In genomic region chr16:67429799-67430503, GRCh38 we compare ENCODE assay signal across 8 cellular contexts. TPM values are rescaled to one million over a fixed set of nuclear protein-coding genes. Genes with fewer than 3 reads are reported as not detected.
DNase-seq lines count a peak whose midpoint lies in the region; ATAC-seq, FAIRE-seq and TF ChIP-seq lines count a peak whose summit lies in the region.

No MANE protein-coding gene starts in this region.

- no peak for FAIRE-seq in small intestine (lab: Jason Lieb, UNC)

- peaks cover 17% of the 10 kb centered on the region for H3K23me2 ChIP-seq in H9 (ENCODE audit: insufficient read length, low read depth, low read length, poor library complexity, severe bottlenecking)

- no peak overlapping the region for H4K91ac ChIP-seq in H9 (ENCODE audit: insufficient read length, low read depth, low read length)

- no peak overlapping the region for H3T11ph ChIP-seq in H9 (ENCODE audit: low read length)

- no peaks in the 10 kb centered on the region for H3K9me3 Mint-ChIP-seq in H9
- no peaks in the 10 kb centered on the region for H3K9me3 Mint-ChIP-seq in activated B cell treated with CpG ODN at 0.5 μM for 24 hours

- peak overlapping the region; percentile 67 for H3K4me2 ChIP-seq in H9 (ENCODE audit: insufficient read depth, insufficient read length, low read length)

- no peak overlapping the region for H4K5ac ChIP-seq in H9 (ENCODE audit: insufficient read length, low read depth, low read length)

- no peak overlapping the region for H2BK5ac ChIP-seq in H9 (ENCODE audit: insufficient read length, low read length)

- H3K36me3 ChIP-seq in iPS-18a (ENCODE audit: control insufficient read depth, low read depth, low read length) (no peaks in the 10 kb centered on the region), small intestine (ENCODE audit: control insufficient read depth in 2 of 2, insufficient read depth in 2 of 2, low read length in 2 of 2) (no peaks in the 10 kb centered on the region)

- H3K4me1 ChIP-seq in H9 (ENCODE audit: insufficient read depth, low read length) (peaks cover 17% of the 10 kb centered on the region; the same call in 1 of the 2 replicates), iPS-18a (ENCODE audit: control insufficient read depth, low read depth, low read length) (peaks cover 36% of the 10 kb centered on the region), small intestine (ENCODE audit: control insufficient read depth in 2 of 2, insufficient read depth in 1 of 2, low read depth in 1 of 2, low read length in 1 of 2) (peaks cover 0 to 4% of the 10 kb centered on the region in 2 donors)

- no peak overlapping the region for H3K27ac ChIP-seq in H9 (ENCODE audit: insufficient read length, low read depth, low read length)
- no peak overlapping the region for H3K27ac ChIP-seq in iPS-18a (ENCODE audit: low read length)
- H3K27ac ChIP-seq in small intestine (ENCODE audit: low read depth in 1 of 2, low read length in 1 of 2), result peak overlapping the region; percentile 95 to 97

- WGBS in H9 (ENCODE audit: extremely low coverage, insufficient read length, low lambda C conversion rate), result no CpG with 5 or more reads among the region's 13 CpGs
- 5 to 34% (median 19%) methylated on average over 12 to 13 of the region's 13 CpGs for WGBS in small intestine, 3 donors

- no peak overlapping the region for H4K8ac ChIP-seq in H9 (replicated peaks; ENCODE audit: insufficient read length, low read depth, low read length)

- H2BK15ac ChIP-seq in H9 (ENCODE audit: low read depth, low read length), result no peak overlapping the region

- no peak overlapping the region for H3K4ac ChIP-seq in H9 (ENCODE audit: low read depth, low read length)

- H3K9me3 ChIP-seq in H9 (ENCODE audit: control insufficient read depth, low read depth, low read length) (no peaks in the 10 kb centered on the region), iPS-18a (ENCODE audit: control insufficient read depth, low read depth, low read length) (no peaks in the 10 kb centered on the region), small intestine (ENCODE audit: control insufficient read depth, low read depth) (no peaks in the 10 kb centered on the region)

- H3K79me2 ChIP-seq in H9 (ENCODE audit: insufficient read depth, low read length), result no peaks in the 10 kb centered on the region; the same call in 1 of the 2 replicates

- no peak overlapping the region for H2BK120ac ChIP-seq in H9 (ENCODE audit: low read depth, low read length, poor library complexity, severe bottlenecking)

- no peak overlapping the region for H2AFZ ChIP-seq in H9 (ENCODE audit: low read length)

- H3K23ac ChIP-seq in H9 (ENCODE audit: insufficient read length, low read depth, low read length), result no peak overlapping the region

- H3K36me3 Mint-ChIP-seq in H9 (ENCODE audit: insufficient read depth in 1 of 3, low read depth in 3 of 3) (peaks cover 0 to 3% (median 0%) of the 10 kb centered on the region in 3 experiments; a peak in 2 of 7 replicates), activated B cell treated with CpG ODN at 0.5 μM for 24 hours (ENCODE audit: low read depth) (no peaks in the 10 kb centered on the region)

- H3K27me3 Mint-ChIP-seq in H9 (ENCODE audit: low read depth) (peaks cover 16% of the 10 kb centered on the region), activated B cell treated with CpG ODN at 0.5 μM for 24 hours (peaks cover 31% of the 10 kb centered on the region)

- H2BK12ac ChIP-seq in H9 (ENCODE audit: insufficient read length, low read depth, low read length), result no peak overlapping the region

- no peaks in the 10 kb centered on the region for H3K79me1 ChIP-seq in H9 (ENCODE audit: insufficient read depth, low read depth, low read length, poor library complexity, severe bottlenecking)

- no peak for TF ChIP-seq CTCF in H9 (conservative IDR thresholded peaks at IDR 0.05)
- no peak for TF ChIP-seq CTCF in activated B cell treated with CpG ODN at 0.5 μM for 24 hours (IDR thresholded peaks at IDR 0.05)

- H3K4me1 Mint-ChIP-seq in H9 (peaks cover 68 to 69% of the 10 kb centered on the region in 2 experiments), activated B cell treated with CpG ODN at 0.5 μM for 24 hours (peaks cover 31% of the 10 kb centered on the region)

- peak overlapping the region; percentile 85 for H3K18ac ChIP-seq in H9 (ENCODE audit: insufficient read length, low read depth, low read length)

- no peaks in the 10 kb centered on the region for H4K20me1 ChIP-seq in H9 (ENCODE audit: control insufficient read depth, insufficient read depth, insufficient read length)

- H3K14ac ChIP-seq in H9 (ENCODE audit: insufficient read depth, low read length), result peak overlapping the region; percentile 62

- peak overlapping the region in 2 of 3 experiments; percentile 52 to 81; a peak in 2 of 7 replicates for H3K27ac Mint-ChIP-seq in H9
- H3K27ac Mint-ChIP-seq in activated B cell treated with CpG ODN at 0.5 μM for 24 hours, result no peak overlapping the region

- H3K4me3 ChIP-seq in iPS-18a (ENCODE audit: low read length), result peak overlapping the region; percentile 61
- peak overlapping the region; percentile 33 to 83 for H3K4me3 ChIP-seq in small intestine (ENCODE audit: low read depth in 1 of 2, low read length in 2 of 2)

- intact Hi-C loops in activated B cell treated with CpG ODN at 0.5 μM for 24 hours (cut with micrococcal nuclease), result loop anchor here (5.0 kb wide), 1 partner anchor 237 kb away; the partner anchor contains the start of genes C16orf86 and ENKD1

- H2AK5ac ChIP-seq in H9 (ENCODE audit: insufficient read length, low read length), result no peak overlapping the region

- H2BK20ac ChIP-seq in H9 (ENCODE audit: low read depth, low read length, poor library complexity, severe bottlenecking), result no peak overlapping the region

- H3K9ac ChIP-seq in H9 (ENCODE audit: extremely low read depth, insufficient read length, low read length) (peak overlapping the region; percentile 11), iPS-18a (ENCODE audit: low read length) (peak overlapping the region; percentile 58)

- POLR2A ChIA-PET in activated B cell treated with CpG ODN at 0.5 μM for 24 hours (lab: Charles Lee), result no interaction called here

- no peak overlapping the region for H3K56ac ChIP-seq in H9 (ENCODE audit: insufficient read length, low read depth, low read length)

- H3K4me3 Mint-ChIP-seq in H9, result peak overlapping the region; percentile 80 to 90
- H3K4me3 Mint-ChIP-seq in activated B cell treated with CpG ODN at 0.5 μM for 24 hours, result peak overlapping the region; percentile 83

- DNase-seq in H9 (no peak), activated B cell treated with CpG ODN at 0.5 μM for 24 hours (no peak), small intestine (no peak), EL (no peak)
- DNase-seq in activated CD4-positive, alpha-beta T cell treated with anti-CD3 and anti-CD28 coated beads, Interleukin-2, amount 50 U/mL, for 1 hour, result no peak

- CTCF ChIA-PET in activated B cell treated with CpG ODN at 0.5 μM for 24 hours (lab: Charles Lee), result interaction anchor here (0.9 to 2.0 kb wide), 4 partner anchors 14 to 87 kb away, joined by 3 to 8 read pairs (median 6); no protein-coding TSS in a partner anchor

- H3K27me3 ChIP-seq in H9 (ENCODE audit: insufficient read depth, low read length) (no peaks in the 10 kb centered on the region; the same call in 1 of the 2 replicates), iPS-18a (ENCODE audit: control insufficient read depth, insufficient read depth, low read length) (peaks cover 29% of the 10 kb centered on the region), small intestine (ENCODE audit: control insufficient read depth in 2 of 2, insufficient read depth in 2 of 2, low read length in 2 of 2) (peaks cover 0 to under 1% of the 10 kb centered on the region in 2 donors)

- ATAC-seq in activated B cell treated with CpG ODN at 0.5 μM for 24 hours (ENCODE audit: low read depth), result no peak
- ATAC-seq in HG03354 (IDR thresholded peaks at IDR 0.05; ENCODE audit: poor library complexity, severe bottlenecking, unreplicated experiment), result no peak
- ATAC-seq in GM19035 (IDR thresholded peaks at IDR 0.05; ENCODE audit: unreplicated experiment), result no peak

RNA-seq across cellular contexts. Expression of gene HSD11B2, which starts 1.0 kb away (rescaled TPM):
- total RNA-seq in H9 (2021) (33.5 and 35.1 TPM in 2 replicates), activated B cell treated with CpG ODN at 0.5 μM for 24 hours (0.49 TPM in 1 of 2 replicates, not detected in the other)
- polyA plus RNA-seq in small intestine, result 100 to 1,000 TPM in 2 of 3 donors, 10 to 100 TPM in 1; 93.7 to 166 (median 129) TPM

RNA-seq across cellular contexts. Expression of gene ZDHHC1, which starts 13.7 kb away (rescaled TPM):
- total RNA-seq in H9 (2021) (3.0 and 3.7 TPM in 2 replicates), activated B cell treated with CpG ODN at 0.5 μM for 24 hours (2.8 and 3.8 TPM in 2 replicates)
- polyA plus RNA-seq in small intestine, result 1 to 10 TPM in 2 of 3 donors, not detected in 1; 1.9 to 5.3 TPM

RNA-seq across cellular contexts. Expression of gene TPPP3, which starts 36.7 kb away (rescaled TPM):
- total RNA-seq in H9 (2021) (0.48 and 0.79 TPM in 2 replicates), activated B cell treated with CpG ODN at 0.5 μM for 24 hours (0.15 TPM in 1 of 2 replicates, not detected in the other)
- polyA plus RNA-seq in small intestine, result 10 to 100 TPM; 10.3 to 34.8 (median 19.9) TPM

RNA-seq across cellular contexts. Expression of gene ATP6V0D1, which starts 51.0 kb away (rescaled TPM):
- total RNA-seq in H9 (2021) (39.8 and 43.0 TPM in 2 replicates), activated B cell treated with CpG ODN at 0.5 μM for 24 hours (70.2 and 74.5 TPM in 2 replicates)
- 100 to 1,000 TPM; 120 to 158 (median 154) TPM for polyA plus RNA-seq in small intestine

RNA-seq across cellular contexts. Expression of gene AGRP, which starts 53.4 kb away (rescaled TPM):
- total RNA-seq in H9 (2021) (not detected in 2 replicates), activated B cell treated with CpG ODN at 0.5 μM for 24 hours (not detected in 2 replicates)
- under 1 TPM in 1 of 3 donors, not detected in 2; 0.10 TPM for polyA plus RNA-seq in small intestine

Comparison
In these comparisons a context has a peak if more than half of its experiments do, and no peak if none do; other contexts are left out.
1. H3K27ac ChIP-seq: peak in small intestine (2 of 2); none in H9 (single experiment) and iPS-18a (single experiment).
2. RNA of gene HSD11B2, which starts 1.0 kb away (total RNA-seq): 33.5 to 35.1 TPM in H9; 0.49 TPM in activated B cell treated with CpG ODN at 0.5 μM for 24 hours; every median in the first group is over 10 times any median in the second.